18 cellular contexts compared by ENCODE assay signal in the genomic region with DNA sequence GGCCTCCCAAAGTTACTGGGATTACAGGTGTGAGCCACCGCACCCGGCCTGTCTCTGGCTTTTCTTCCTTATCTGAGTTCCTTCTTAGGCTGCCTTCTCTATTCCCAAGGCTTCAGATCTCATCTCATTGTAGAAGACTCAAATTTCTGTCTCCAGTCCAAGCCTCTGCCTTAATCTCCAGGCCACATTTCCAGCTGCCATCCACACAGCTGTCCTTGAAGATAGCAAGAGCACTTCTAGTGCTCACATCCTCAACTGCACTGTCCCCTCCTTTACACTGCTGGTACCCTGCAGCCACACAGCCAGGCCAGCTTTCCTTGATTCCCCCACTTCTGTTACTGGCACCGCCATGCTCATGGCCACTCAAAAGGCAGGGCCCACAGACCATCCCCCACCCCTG. TPM values are rescaled to one million over a fixed set of nuclear protein-coding genes. Genes with fewer than 3 reads are reported as not detected.
DNase-seq lines count a peak whose midpoint lies in the region; ATAC-seq, FAIRE-seq and TF ChIP-seq lines count a peak whose summit lies in the region.
"Had no signal": no experiment of that assay in that cellular context is flagged by ENCODE, and none has a peak within 500 bp of the region (broad histone marks: within the 10 kb centered on the region; RNA-seq: fewer than 3 reads in every experiment).

No MANE protein-coding gene starts in this region.

- H2BK120ac ChIP-seq in IMR-90 (ENCODE audit: low read depth, low read length): no peak overlapping the region

- no peak for FAIRE-seq in K562 (lab: Jason Lieb, UNC)
- FAIRE-seq: H54, HTR-8/SVneo had no signal

- no peak overlapping the region for H3K14ac ChIP-seq in IMR-90 (replicated peaks; ENCODE audit: low read depth, low read length)

- TF ChIP-seq POLR2A in IMR-90 (IDR thresholded peaks at IDR 0.05; ENCODE audit: low read depth, low read length) (no peak), K562 (conservative IDR thresholded peaks at IDR 0.05) (no peak)

- no peaks in the 10 kb centered on the region for H3K79me1 ChIP-seq in IMR-90 (ENCODE audit: low read depth in 1 of 2, low read length in 2 of 2)

- H3K9me3 Mint-ChIP-seq in activated CD8-positive, alpha-beta T cell treated with anti-CD3 and anti-CD28 coated beads, Interleukin-2, amount 10 ng/mL, durations not matched to agents 7 days and 5 days (ENCODE audit: insufficient read depth): no peaks in the 10 kb centered on the region
- H3K9me3 Mint-ChIP-seq in activated CD8-positive, alpha-beta T cell treated with anti-CD3 and anti-CD28 coated beads for 36 hours: no peaks in the 10 kb centered on the region
- H3K9me3 Mint-ChIP-seq: CD8-positive, alpha-beta T cell; GM23338; HFFc6 had no signal

- no peak overlapping the region for H2BK15ac ChIP-seq in IMR-90 (ENCODE audit: low read depth, low read length)

- no peak overlapping the region for H4K5ac ChIP-seq in IMR-90 (ENCODE audit: low read depth, low read length)

- H3K27me3 Mint-ChIP-seq in activated CD8-positive, alpha-beta T cell treated with anti-CD3 and anti-CD28 coated beads, Interleukin-2, amount 10 ng/mL, durations not matched to agents 7 days and 5 days (ENCODE audit: low read depth): no peaks in the 10 kb centered on the region
- no peaks in the 10 kb centered on the region for H3K27me3 Mint-ChIP-seq in activated CD8-positive, alpha-beta T cell treated with anti-CD3 and anti-CD28 coated beads for 36 hours

- no peak overlapping the region for H2AK5ac ChIP-seq in IMR-90 (ENCODE audit: low read depth, low read length)

- no peak for TF ChIP-seq CTCF in activated CD8-positive, alpha-beta T cell treated with anti-CD3 and anti-CD28 coated beads for 36 hours (IDR thresholded peaks at IDR 0.05)
- TF ChIP-seq CTCF in IMR-90 (conservative IDR thresholded peaks at IDR 0.05; ENCODE audit: low read depth, low read length) (no peak), K562 (IDR thresholded peaks at IDR 0.05 in 2 of 3, conservative IDR thresholded peaks at IDR 0.05 in 1 of 3; ENCODE audit: insufficient read depth in 2 of 3, low read depth in 1 of 3, low read length in 3 of 3) (no peak)

- H3K36me3 ChIP-seq in IMR-90 (ENCODE audit: control insufficient read depth, insufficient read depth, low read length): peaks cover 24% of the 10 kb centered on the region
- peaks cover 2% of the 10 kb centered on the region; the same call in 1 of the 3 replicates for H3K36me3 ChIP-seq in K562 (ENCODE audit: control insufficient read depth, insufficient read depth, low read length)

- peaks cover 1% of the 10 kb centered on the region for H3K4me1 Mint-ChIP-seq in activated CD8-positive, alpha-beta T cell treated with anti-CD3 and anti-CD28 coated beads, Interleukin-2, amount 10 ng/mL, durations not matched to agents 7 days and 5 days (ENCODE audit: low read depth)
- H3K4me1 Mint-ChIP-seq in activated CD8-positive, alpha-beta T cell treated with anti-CD3 and anti-CD28 coated beads for 36 hours (ENCODE audit: low read depth): no peaks in the 10 kb centered on the region
- H3K4me1 Mint-ChIP-seq: GM23338 had no signal

- TF ChIP-seq EP300 in K562 (IDR thresholded peaks at IDR 0.05; ENCODE audit: low read length): no peak

- H3K4me3 ChIP-seq in IMR-90 (ENCODE audit: insufficient read depth, low read depth, low read length) (no peak overlapping the region), K562 (no peak overlapping the region)
- H3K4me3 ChIP-seq: BLaER1, GM23338 had no signal

- no peak overlapping the region for H3K4me3 Mint-ChIP-seq in activated CD8-positive, alpha-beta T cell treated with anti-CD3 and anti-CD28 coated beads, Interleukin-2, amount 10 ng/mL, durations not matched to agents 7 days and 5 days
- H3K4me3 Mint-ChIP-seq in activated CD8-positive, alpha-beta T cell treated with anti-CD3 and anti-CD28 coated beads for 36 hours: no peak overlapping the region
- H3K4me3 Mint-ChIP-seq: CD8-positive, alpha-beta T cell; GM23338; HFFc6 had no signal

- H3K9me1 ChIP-seq in IMR-90 (ENCODE audit: insufficient read depth, low read length) (peaks cover 2% of the 10 kb centered on the region; the same call in 1 of the 2 replicates), K562 (ENCODE audit: control insufficient read depth, insufficient read depth, low read length) (no peaks in the 10 kb centered on the region)

- H3K36me3 Mint-ChIP-seq in activated CD8-positive, alpha-beta T cell treated with anti-CD3 and anti-CD28 coated beads, Interleukin-2, amount 10 ng/mL, durations not matched to agents 7 days and 5 days (ENCODE audit: low read depth): peaks cover 4% of the 10 kb centered on the region
- peaks cover 12% of the 10 kb centered on the region for H3K36me3 Mint-ChIP-seq in activated CD8-positive, alpha-beta T cell treated with anti-CD3 and anti-CD28 coated beads for 36 hours (ENCODE audit: low read depth)

- H3K27ac ChIP-seq in IMR-90 (ENCODE audit: insufficient read depth, low read length) (no peak overlapping the region), K562 (ENCODE audit: extremely low read depth, low read depth, low read length) (no peak overlapping the region)
- H3K27ac ChIP-seq: BLaER1 had no signal

- H4K20me1 ChIP-seq in IMR-90 (ENCODE audit: insufficient read depth, low read length) (no peaks in the 10 kb centered on the region), K562 (replicated peaks; ENCODE audit: control insufficient read depth, insufficient read depth, low read length) (no peaks in the 10 kb centered on the region)
- H4K20me1 ChIP-seq: BLaER1 had no signal

- CTCF ChIA-PET in activated CD8-positive, alpha-beta T cell treated with anti-CD3 and anti-CD28 coated beads, Interleukin-2, amount 10 ng/mL, durations not matched to agents 7 days and 5 days (lab: Charles Lee): no interaction called here
- CTCF ChIA-PET in activated CD8-positive, alpha-beta T cell treated with anti-CD3 and anti-CD28 coated beads for 36 hours (lab: Charles Lee): interaction anchor here (0.8 kb wide), 1 partner anchor 46 kb away, joined by 3 read pairs; no protein-coding TSS in a partner anchor
- CTCF ChIA-PET in IMR-90 (lab: Yijun Ruan, JAX) (interaction anchor here (0.9 kb wide), 1 partner anchor 338 kb away, joined by 3 read pairs; no protein-coding TSS in a partner anchor), K562 (lab: Yijun Ruan, JAX; ENCODE audit: low intra/inter-chr PET ratio) (no interaction called here)

- TF ChIP-seq RAD21 in IMR-90 (IDR thresholded peaks at IDR 0.05; ENCODE audit: low read length): no peak
- no peak for TF ChIP-seq RAD21 in K562 (CRISPR knock-in tag; conservative IDR thresholded peaks at IDR 0.05 in 1 of 2, IDR thresholded peaks at IDR 0.05 in 1 of 2)

- H4K8ac ChIP-seq in IMR-90 (ENCODE audit: low read depth in 2 of 2, low read length in 2 of 2): no peak overlapping the region

- dilution Hi-C loops in IMR-90 (cut with HindIII; ENCODE audit: low sequenced_read_pairs, unreplicated experiment): no loop called here

- H3K79me2 ChIP-seq in K562 (ENCODE audit: control insufficient read depth, insufficient read depth, low read length): no peaks in the 10 kb centered on the region

- BruUV-seq in IMR-90 (replicated peaks; lab: Mats Ljungman, UMichigan): no TSS peak
- no TSS peak for BruUV-seq in K562 (replicated peaks; lab: Mats Ljungman, UMichigan)

- no peak for DNase-seq in activated CD8-positive, alpha-beta T cell treated with anti-CD3 and anti-CD28 coated beads, Interleukin-2, amount 10 ng/mL, durations not matched to agents 7 days and 5 days
- DNase-seq in activated CD8-positive, alpha-beta T cell treated with anti-CD3 and anti-CD28 coated beads for 36 hours: no peak
- no peak for DNase-seq in IMR-90
- DNase-seq in K562 (ENCODE audit: extremely low read depth in 1 of 4, low spot score in 3 of 4): peak in 1 of 4 experiments; percentile 30
- no peak for DNase-seq in stimulated activated CD4-positive, alpha-beta T cell treated with anti-CD3 and anti-CD28 coated beads, Interleukin-1b, Interleukin-23, amount 100 ng/mL, for 48 hours
- no peak for DNase-seq in NCI-H82 treated with DMSO at 0.1 percent for 48 hours (lab: John Stamatoyannopoulos, UW; ENCODE audit: unreplicated experiment)
- DNase-seq: 8988T; Calu3; CD8-positive, alpha-beta T cell; DMS79 treated with DMSO at 0.1 percent for 48 hours; GF-D8; HFFc6 had no signal

- in situ Hi-C loops in IMR-90 (cut with MboI; ENCODE audit: low sequenced_read_pairs) (no loop called here), K562 (cut with MboI) (no loop called here)

- no peaks in the 10 kb centered on the region for H3K4me1 ChIP-seq in IMR-90 (ENCODE audit: control insufficient read depth, insufficient read depth, low read length)
- peaks cover 0 to 2% of the 10 kb centered on the region in 2 experiments; a peak in 3 of 5 replicates for H3K4me1 ChIP-seq in K562 (replicated peaks in 1 of 2; ENCODE audit: control insufficient read depth in 2 of 2, insufficient read depth in 2 of 2, low read length in 2 of 2)

- H2BK20ac ChIP-seq in IMR-90 (ENCODE audit: low read depth, low read length): no peak overlapping the region

- H3K9me3 ChIP-seq in IMR-90 (ENCODE audit: control insufficient read depth, insufficient read depth, low read length): no peaks in the 10 kb centered on the region
- H3K9me3 ChIP-seq in K562 (replicated peaks; ENCODE audit: control insufficient read depth, insufficient read depth, low read depth, low read length): no peaks in the 10 kb centered on the region
- H3K9me3 ChIP-seq: BLaER1 had no signal

- H3K4me2 ChIP-seq in IMR-90 (ENCODE audit: low read depth, low read length) (no peak overlapping the region), K562 (ENCODE audit: insufficient read depth, low read length) (no peak overlapping the region)
- H3K4me2 ChIP-seq: BLaER1, GM23338 had no signal

- no peak overlapping the region for H3K18ac ChIP-seq in IMR-90 (ENCODE audit: low read depth, low read length)

- POLR2A ChIA-PET in activated CD8-positive, alpha-beta T cell treated with anti-CD3 and anti-CD28 coated beads, Interleukin-2, amount 10 ng/mL, durations not matched to agents 7 days and 5 days (lab: Charles Lee): no interaction called here
- POLR2A ChIA-PET in activated CD8-positive, alpha-beta T cell treated with anti-CD3 and anti-CD28 coated beads for 36 hours (lab: Charles Lee): no interaction called here
- POLR2A ChIA-PET in IMR-90 (lab: Charles Lee; ENCODE audit: unreplicated experiment): no interaction called here
- POLR2A ChIA-PET in K562 (lab: Yijun Ruan, JAX): interaction anchor here (0.7 kb wide), 1 partner anchor 143 kb away, joined by 3 read pairs; no protein-coding TSS in a partner anchor

- no peak overlapping the region for H4K91ac ChIP-seq in IMR-90 (ENCODE audit: insufficient read depth, low read depth, low read length)

- ATAC-seq in activated CD8-positive, alpha-beta T cell treated with anti-CD3 and anti-CD28 coated beads, Interleukin-2, amount 10 ng/mL, durations not matched to agents 7 days and 5 days: no peak
- no peak for ATAC-seq in activated CD8-positive, alpha-beta T cell treated with anti-CD3 and anti-CD28 coated beads for 36 hours
- ATAC-seq in IMR-90 (ENCODE audit: low read depth) (no peak), K562 (peak; percentile 56), HG02884 (IDR thresholded peaks at IDR 0.05; ENCODE audit: unreplicated experiment) (no peak)
- ATAC-seq: CD8-positive, alpha-beta T cell; GM23338; HCT116 had no signal

- no peak overlapping the region for H3K56ac ChIP-seq in IMR-90 (ENCODE audit: extremely low read depth, insufficient read depth, low read length)

- no peak overlapping the region for H3K9ac ChIP-seq in IMR-90 (ENCODE audit: low read depth, low read length)
- H3K9ac ChIP-seq in K562 (ENCODE audit: insufficient read depth in 1 of 2, low read depth in 2 of 2, low read length in 2 of 2): no peak overlapping the region
- H3K9ac ChIP-seq: BLaER1 had no signal

- H2AFZ ChIP-seq in IMR-90 (replicated peaks; ENCODE audit: low read length, poor library complexity): no peak overlapping the region
- H2AFZ ChIP-seq in K562 (ENCODE audit: low read depth, low read length): no peak overlapping the region
- H2AFZ ChIP-seq: GM23338 had no signal

- intact Hi-C loops in activated CD8-positive, alpha-beta T cell treated with anti-CD3 and anti-CD28 coated beads for 36 hours (cut with micrococcal nuclease): no loop called here
- intact Hi-C loops in IMR-90 (cut with micrococcal nuclease) (no loop called here), K562 (cut with micrococcal nuclease) (no loop called here)

- H3K27ac Mint-ChIP-seq in activated CD8-positive, alpha-beta T cell treated with anti-CD3 and anti-CD28 coated beads, Interleukin-2, amount 10 ng/mL, durations not matched to agents 7 days and 5 days: peak overlapping the region; percentile 42
- H3K27ac Mint-ChIP-seq in activated CD8-positive, alpha-beta T cell treated with anti-CD3 and anti-CD28 coated beads for 36 hours: no peak overlapping the region
- H3K27ac Mint-ChIP-seq: CD8-positive, alpha-beta T cell; GM23338; HFFc6 had no signal

- peak overlapping the region; percentile 25 for H2AK9ac ChIP-seq in IMR-90 (replicated peaks; ENCODE audit: low read depth, low read length, poor library complexity)

- no peak overlapping the region for H3K23ac ChIP-seq in IMR-90 (ENCODE audit: low read depth, low read length)

- H3K27me3 ChIP-seq in IMR-90 (ENCODE audit: control insufficient read depth, insufficient read depth, low read length) (no peaks in the 10 kb centered on the region), K562 (ENCODE audit: control insufficient read depth in 2 of 2, insufficient read depth in 2 of 2, low read length in 2 of 2) (no peaks in the 10 kb centered on the region)
- H3K27me3 ChIP-seq: BLaER1 had no signal

- no peak overlapping the region for H2BK5ac ChIP-seq in IMR-90 (ENCODE audit: low read depth, low read length, poor library complexity, severe bottlenecking)

- H3K4ac ChIP-seq in IMR-90 (ENCODE audit: low read depth, low read length): no peak overlapping the region

- 93% methylated on average over 3 of the region's 3 CpGs; no CpG with 5 or more reads in 1 of the 2 experiments for WGBS in IMR-90 (ENCODE audit: extremely low coverage in 2 of 2, insufficient read length in 1 of 2), 2 experiments
- 62% methylated on average over 2 of the region's 3 CpGs for WGBS in K562 (ENCODE audit: insufficient coverage, low coverage, missing lambda C conversion rate)

RNA-seq across cellular contexts. Expression of gene POLL, which starts 35.6 kb away (rescaled TPM):
- total RNA-seq in activated CD8-positive, alpha-beta T cell treated with anti-CD3 and anti-CD28 coated beads, Interleukin-2, amount 10 ng/mL, durations not matched to agents 7 days and 5 days: 10 to 100 TPM; 25.3 to 28.5 TPM
- 10 to 100 TPM; 32.2 to 33.8 TPM for total RNA-seq in activated CD8-positive, alpha-beta T cell treated with anti-CD3 and anti-CD28 coated beads for 36 hours
- total RNA-seq in IMR-90 (2012; rRNA removed) (6.1 and 6.3 TPM in 2 replicates), K562 (2014; rRNA removed) (10.9 and 11.7 TPM in 2 replicates), K562 (2014; rRNA removed; fragmentation: Illumina TruSeq; extraction: Trizol) (5.4 and 6.4 TPM in 2 replicates), K562 (2015; rRNA removed; fragmentation: Illumina TruSeq; extraction: Trizol) (6.9 and 8.4 TPM in 2 replicates), K562 (2021) (16.9 and 18.7 TPM in 2 replicates)
- polyA plus RNA-seq in IMR-90 (2012; rRNA removed) (23.7 TPM in 2 replicates), K562 (2011; rRNA removed) (13.7 and 21.8 TPM in 2 replicates), K562 (2014; fragmentation: Illumina TruSeq; extraction: Trizol) (13.3 and 14.2 TPM in 2 replicates), K562 (2014; fragmentation: Nextera tagmentation; extraction: Ambion mirVana) (1 to 10 TPM; 1.2 to 2.1 TPM), K562 (2014; rRNA removed) (13.3 and 16.1 TPM in 2 replicates)
- 15.7 and 21.1 TPM in 2 replicates for polyA plus RNA-seq in IMR-90 (2012; cell fraction: cytosol; rRNA removed)
- 57.9 and 115 TPM in 2 replicates for polyA plus RNA-seq in IMR-90 (2012; cell fraction: nucleus; rRNA removed; ENCODE audit: low replicate concordance)
- 27.0 and 79.5 TPM in 2 replicates for total RNA-seq in K562 (2011; cell fraction: chromatin; rRNA removed; ENCODE audit: low replicate concordance)
- 44.1 and 46.7 TPM in 2 replicates for total RNA-seq in K562 (2011; cell fraction: nucleolus; rRNA removed)
- total RNA-seq in K562 (2011; cell fraction: nucleoplasm; rRNA removed): 37.4 and 38.1 TPM in 2 replicates
- polyA plus RNA-seq in K562 (2011; cell fraction: cytosol; rRNA removed): 25.2 and 35.8 TPM in 2 replicates
- 60.9 and 95.5 TPM in 2 replicates for polyA plus RNA-seq in K562 (2011; cell fraction: nucleus; rRNA removed)
- 12.9 and 23.2 TPM in 2 replicates for polyA plus RNA-seq in K562 (2012)
- polyA minus RNA-seq in K562 (2011; rRNA and poly(A)+ RNA removed): 15.2 and 18.3 TPM in 2 replicates
- polyA minus RNA-seq in K562 (2011; cell fraction: cytosol; rRNA and poly(A)+ RNA removed): 12.1 and 13.3 TPM in 2 replicates
- 20.1 and 24.3 TPM in 2 replicates for polyA minus RNA-seq in K562 (2011; cell fraction: nucleus; rRNA and poly(A)+ RNA removed)

RNA-seq across cellular contexts. Expression of gene DPCD, which starts 35.7 kb away (rescaled TPM):
- 1 to 10 TPM; 5.1 to 6.2 TPM for total RNA-seq in activated CD8-positive, alpha-beta T cell treated with anti-CD3 and anti-CD28 coated beads, Interleukin-2, amount 10 ng/mL, durations not matched to agents 7 days and 5 days
- total RNA-seq in activated CD8-positive, alpha-beta T cell treated with anti-CD3 and anti-CD28 coated beads for 36 hours: 10 to 100 TPM; 19.0 TPM
- total RNA-seq in IMR-90 (2012; rRNA removed) (59.1 and 113 TPM in 2 replicates), K562 (2014; rRNA removed) (17.2 and 19.6 TPM in 2 replicates), K562 (2014; rRNA removed; fragmentation: Illumina TruSeq; extraction: Trizol) (15.0 and 15.7 TPM in 2 replicates), K562 (2015; rRNA removed; fragmentation: Illumina TruSeq; extraction: Trizol) (15.5 and 19.4 TPM in 2 replicates), K562 (2021) (10.0 and 12.1 TPM in 2 replicates)
- polyA plus RNA-seq in IMR-90 (2012; rRNA removed) (66.1 and 73.7 TPM in 2 replicates), K562 (2011; rRNA removed) (35.1 and 44.5 TPM in 2 replicates), K562 (2014; fragmentation: Illumina TruSeq; extraction: Trizol) (18.8 and 20.0 TPM in 2 replicates), K562 (2014; fragmentation: Nextera tagmentation; extraction: Ambion mirVana) (10 to 100 TPM; 37.6 to 45.2 TPM), K562 (2014; rRNA removed) (20.3 and 25.2 TPM in 2 replicates)
- 44.0 and 79.1 TPM in 2 replicates for polyA plus RNA-seq in IMR-90 (2012; cell fraction: cytosol; rRNA removed)
- 13.5 and 48.7 TPM in 2 replicates for polyA plus RNA-seq in IMR-90 (2012; cell fraction: nucleus; rRNA removed; ENCODE audit: low replicate concordance)
- total RNA-seq in K562 (2011; cell fraction: chromatin; rRNA removed; ENCODE audit: low replicate concordance): 4.7 and 9.8 TPM in 2 replicates
- 4.9 and 6.3 TPM in 2 replicates for total RNA-seq in K562 (2011; cell fraction: nucleolus; rRNA removed)
- total RNA-seq in K562 (2011; cell fraction: nucleoplasm; rRNA removed): 7.3 and 8.6 TPM in 2 replicates
- 30.7 and 37.5 TPM in 2 replicates for polyA plus RNA-seq in K562 (2011; cell fraction: cytosol; rRNA removed)
- polyA plus RNA-seq in K562 (2011; cell fraction: nucleus; rRNA removed): 21.2 and 22.3 TPM in 2 replicates
- 13.9 and 26.4 TPM in 2 replicates for polyA plus RNA-seq in K562 (2012)
- polyA minus RNA-seq in K562 (2011; rRNA and poly(A)+ RNA removed): 19.8 and 20.4 TPM in 2 replicates
- polyA minus RNA-seq in K562 (2011; cell fraction: cytosol; rRNA and poly(A)+ RNA removed): 1.6 and 6.1 TPM in 2 replicates
- polyA minus RNA-seq in K562 (2011; cell fraction: nucleus; rRNA and poly(A)+ RNA removed): 5.5 and 5.8 TPM in 2 replicates

Comparison
In these comparisons a context has a peak if more than half of its experiments do, and no peak if none do; other contexts are left out.
1. CTCF ChIA-PET loops: an anchor here in activated CD8-positive, alpha-beta T cell treated with anti-CD3 and anti-CD28 coated beads for 36 hours (0.8 kb wide) and IMR-90 (0.9 kb wide); none called in activated CD8-positive, alpha-beta T cell treated with anti-CD3 and anti-CD28 coated beads, Interleukin-2, amount 10 ng/mL, durations not matched to agents 7 days and 5 days and K562.